Comparison of ENCODE assay signal across 8 cellular contexts in genomic region chr16:27549857-27550581, GRCh38. TPM values are rescaled to one million over a fixed set of nuclear protein-coding genes. Genes with fewer than 3 reads are reported as not detected.
DNase-seq lines count a peak whose midpoint lies in the region; ATAC-seq and TF ChIP-seq lines count a peak whose summit lies in the region.

A gene with protein sequence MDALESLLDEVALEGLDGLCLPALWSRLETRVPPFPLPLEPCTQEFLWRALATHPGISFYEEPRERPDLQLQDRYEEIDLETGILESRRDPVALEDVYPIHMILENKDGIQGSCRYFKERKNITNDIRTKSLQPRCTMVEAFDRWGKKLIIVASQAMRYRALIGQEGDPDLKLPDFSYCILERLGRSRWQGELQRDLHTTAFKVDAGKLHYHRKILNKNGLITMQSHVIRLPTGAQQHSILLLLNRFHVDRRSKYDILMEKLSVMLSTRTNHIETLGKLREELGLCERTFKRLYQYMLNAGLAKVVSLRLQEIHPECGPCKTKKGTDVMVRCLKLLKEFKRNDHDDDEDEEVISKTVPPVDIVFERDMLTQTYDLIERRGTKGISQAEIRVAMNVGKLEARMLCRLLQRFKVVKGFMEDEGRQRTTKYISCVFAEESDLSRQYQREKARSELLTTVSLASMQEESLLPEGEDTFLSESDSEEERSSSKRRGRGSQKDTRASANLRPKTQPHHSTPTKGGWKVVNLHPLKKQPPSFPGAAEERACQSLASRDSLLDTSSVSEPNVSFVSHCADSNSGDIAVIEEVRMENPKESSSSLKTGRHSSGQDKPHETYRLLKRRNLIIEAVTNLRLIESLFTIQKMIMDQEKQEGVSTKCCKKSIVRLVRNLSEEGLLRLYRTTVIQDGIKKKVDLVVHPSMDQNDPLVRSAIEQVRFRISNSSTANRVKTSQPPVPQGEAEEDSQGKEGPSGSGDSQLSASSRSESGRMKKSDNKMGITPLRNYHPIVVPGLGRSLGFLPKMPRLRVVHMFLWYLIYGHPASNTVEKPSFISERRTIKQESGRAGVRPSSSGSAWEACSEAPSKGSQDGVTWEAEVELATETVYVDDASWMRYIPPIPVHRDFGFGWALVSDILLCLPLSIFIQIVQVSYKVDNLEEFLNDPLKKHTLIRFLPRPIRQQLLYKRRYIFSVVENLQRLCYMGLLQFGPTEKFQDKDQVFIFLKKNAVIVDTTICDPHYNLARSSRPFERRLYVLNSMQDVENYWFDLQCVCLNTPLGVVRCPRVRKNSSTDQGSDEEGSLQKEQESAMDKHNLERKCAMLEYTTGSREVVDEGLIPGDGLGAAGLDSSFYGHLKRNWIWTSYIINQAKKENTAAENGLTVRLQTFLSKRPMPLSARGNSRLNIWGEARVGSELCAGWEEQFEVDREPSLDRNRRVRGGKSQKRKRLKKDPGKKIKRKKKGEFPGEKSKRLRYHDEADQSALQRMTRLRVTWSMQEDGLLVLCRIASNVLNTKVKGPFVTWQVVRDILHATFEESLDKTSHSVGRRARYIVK (N-terminal part only) (minus strand): TSS chr16:27549913. CDS start chr16:27549890, 23 bp downstream.
KATNIP (plus strand) TSS chr16:27550144; CDS start chr16:27550171, 27 bp downstream.

- no peaks in the 10 kb centered on the region for H3K27me3 ChIP-seq in right lobe of liver

- H3K36me3 ChIP-seq in right lobe of liver = peaks cover 0 to 4% (median 3%) of the 10 kb centered on the region in 4 donors

- H3K4me3 ChIP-seq in right lobe of liver = peak within 1 kb of the TSS; percentile 75 to 98 (median 95)

- WGBS in right lobe of liver (ENCODE audit: insufficient coverage, low coverage, low lambda C conversion rate, missing lambda C conversion rate) = 1% methylated on average over 24 of the region's 51 CpGs

- peak; percentile 97 for DNase-seq in NCI-H774 (lab: John Stamatoyannopoulos, UW)
- DNase-seq in activated CD4-positive, alpha-beta T cell treated with anti-CD3 and anti-CD28 coated beads, Interleukin-2, amount 50 U/mL, for 4 hours = peak; percentile 100
- peak; percentile 99 for DNase-seq in dermis blood vessel endothelial cell
- peak; percentile 100 for DNase-seq in right lobe of liver
- DNase-seq in stimulated activated CD4-positive, alpha-beta T cell treated with anti-CD3 and anti-CD28 coated beads, Interleukin-4, amount 100 ng/mL, for 4 hours = peak; percentile 100

- H3K9me3 ChIP-seq in right lobe of liver = no peaks in the 10 kb centered on the region

- H3K4me1 ChIP-seq in right lobe of liver = peaks cover 0 to 16% (median 5%) of the 10 kb centered on the region in 4 donors

- ATAC-seq in GM19395 (IDR thresholded peaks at IDR 0.05; ENCODE audit: unreplicated experiment) (peak; percentile 97), HG03565 (IDR thresholded peaks at IDR 0.05; ENCODE audit: unreplicated experiment) (peak; percentile 88), right lobe of liver (peak; percentile 99 to 100 (median 100))

- peak; percentile 54 for TF ChIP-seq POLR2A in right lobe of liver (IDR thresholded peaks at IDR 0.05)

- intact Hi-C loops in right lobe of liver (cut with DNase I) = no loop called here

- no peak for TF ChIP-seq CTCF in C4-2B (conservative IDR thresholded peaks at IDR 0.05)
- TF ChIP-seq CTCF in right lobe of liver (IDR thresholded peaks at IDR 0.05) = no peak

- H3K27ac ChIP-seq in C4-2B (peak within 1 kb of the TSS; percentile 77), right lobe of liver (peak within 1 kb of the TSS; percentile 39 to 67 (median 64))

RNA-seq across cellular contexts. Expression of the first gene that starts in this region (rescaled TPM):
- total RNA-seq in dermis blood vessel endothelial cell (74.4 and 94.2 TPM in 2 replicates), right lobe of liver (10 to 100 TPM; 25.3 to 53.3 (median 26.9) TPM)

RNA-seq across cellular contexts. Expression of gene KATNIP, which starts in this region (rescaled TPM):
- 23.1 and 23.2 TPM in 2 replicates for total RNA-seq in dermis blood vessel endothelial cell
- total RNA-seq in right lobe of liver = 10 to 100 TPM in 1 of 6 experiments, 1 to 10 TPM in 5; 6.1 to 10.2 (median 7.6) TPM

Comparison
In these comparisons a context has a peak if more than half of its experiments do, and no peak if none do; other contexts are left out.
1. Peak in every context shown above with its lines: DNase-seq, ATAC-seq, H3K4me3 ChIP-seq and H3K27ac ChIP-seq.